ENCODE assay signal across 15 cellular contexts in genomic region chr11:68115285-68115684, GRCh38. TPM values are rescaled to one million over a fixed set of nuclear protein-coding genes. Genes with fewer than 3 reads are reported as not detected.
DNase-seq lines count a peak whose midpoint lies in the region; TF ChIP-seq lines count a peak whose summit lies in the region.
"Had no signal": no experiment of that assay in that cellular context is flagged by ENCODE, and none has a peak within 500 bp of the region (broad histone marks: within the 10 kb centered on the region; RNA-seq: fewer than 3 reads in every experiment).

No MANE protein-coding gene starts in this region.

- H3K79me1 ChIP-seq in H9 (ENCODE audit: insufficient read depth, low read depth, low read length, poor library complexity, severe bottlenecking), result peaks cover 4% of the 10 kb centered on the region
- H3K79me1 ChIP-seq in mesenchymal stem cell (replicated peaks; ENCODE audit: low read length, poor library complexity, severe bottlenecking), result peaks cover 6% of the 10 kb centered on the region

- no peak for TF ChIP-seq CTCF in HL-60 (IDR thresholded peaks at IDR 0.05; ENCODE audit: insufficient read depth, low read length)
- TF ChIP-seq CTCF in uterus (IDR thresholded peaks at IDR 0.05), result no peak
- no peak for TF ChIP-seq CTCF in H9 (conservative IDR thresholded peaks at IDR 0.05)

- H4K5ac ChIP-seq in H9 (ENCODE audit: insufficient read length, low read depth, low read length), result no peak overlapping the region

- H3K23ac ChIP-seq in H9 (ENCODE audit: insufficient read length, low read depth, low read length) (no peak overlapping the region), mesenchymal stem cell (ENCODE audit: low read length in 2 of 2) (no peak overlapping the region)

- H3K4ac ChIP-seq in H9 (ENCODE audit: low read depth, low read length) (no peak overlapping the region), mesenchymal stem cell (ENCODE audit: low read depth in 1 of 2, low read length in 2 of 2) (no peak overlapping the region)

- no CpG with 5 or more reads among the region's 1 CpG for WGBS in H9 (ENCODE audit: extremely low coverage, insufficient read length, low lambda C conversion rate)
- WGBS in mesenchymal stem cell, result 96% methylated on average over 1 of the region's 1 CpG

- DNase-seq in HL-60 (ENCODE audit: low read depth in 1 of 2, low spot score in 1 of 2) (peak in 1 of 2 experiments; percentile 70), NOMO-1 treated with dmso at 0.1 percent for 144 hours (lab: John Stamatoyannopoulos, UW; ENCODE audit: unreplicated experiment) (peak; percentile 38), pons (ENCODE audit: low spot score) (peak; percentile 51), uterus (no peak), H9 (no peak), mesenchymal stem cell (no peak)
- DNase-seq in activated T-cell treated with anti-CD3 and anti-CD28 coated beads, Interleukin-2, amount 50 U/mL, for 24 hours, result no peak
- DNase-seq: activated naive CD4-positive, alpha-beta T cell treated with anti-CD3 and anti-CD28 coated beads for 36 hours; dermis blood vessel endothelial cell; kidney; ovary; PC-3; spleen had no signal

- H3K14ac ChIP-seq in H9 (ENCODE audit: insufficient read depth, low read length), result no peak overlapping the region
- H3K14ac ChIP-seq in mesenchymal stem cell (ENCODE audit: low read length in 2 of 2), result no peak overlapping the region

- peaks cover 68% of the 10 kb centered on the region for H3K79me2 ChIP-seq in H9 (ENCODE audit: insufficient read depth, low read length)

- H3K27me3 Mint-ChIP-seq in dendritic cell treated with granulocyte-macrophage colony-stimulating factor and Interleukin-4, amounts not matched to agents 40 ng/mL and 50 ng/mL, for 4 days, result no peaks in the 10 kb centered on the region
- H3K27me3 Mint-ChIP-seq in H9 (ENCODE audit: low read depth), result no peaks in the 10 kb centered on the region
- no peaks in the 10 kb centered on the region for H3K27me3 Mint-ChIP-seq in activated T-cell treated with anti-CD3 and anti-CD28 coated beads, Interleukin-2, amount 50 U/mL, for 24 hours
- H3K27me3 Mint-ChIP-seq: stimulated activated memory B cell treated with anti-CD40 and anti-IgM and Interleukin-4, amounts not matched to agents 10 μg/mL and 1 μg/mL and 100 μg/mL, for 72 hours had no signal

- H3K56ac ChIP-seq in H9 (ENCODE audit: insufficient read length, low read depth, low read length), result no peak overlapping the region

- intact Hi-C loops in dendritic cell treated with granulocyte-macrophage colony-stimulating factor and Interleukin-4, amounts not matched to agents 40 ng/mL and 50 ng/mL, for 4 days (cut with micrococcal nuclease), result loop anchor here (10.0 kb wide), 1 partner anchor 80 kb away; the partner anchor contains the start of genes NDUFS8 and TCIRG1
- intact Hi-C loops in uterus (cut with DNase I; ENCODE audit: low total_unique reads), result no loop called here

- H3K9ac ChIP-seq in H9 (ENCODE audit: extremely low read depth, insufficient read length, low read length) (no peak overlapping the region), mesenchymal stem cell (ENCODE audit: low read length) (no peak overlapping the region)

- no peak overlapping the region for H3K4me3 Mint-ChIP-seq in dendritic cell treated with granulocyte-macrophage colony-stimulating factor and Interleukin-4, amounts not matched to agents 40 ng/mL and 50 ng/mL, for 4 days
- no peak overlapping the region for H3K4me3 Mint-ChIP-seq in H9
- H3K4me3 Mint-ChIP-seq in activated T-cell treated with anti-CD3 and anti-CD28 coated beads, Interleukin-2, amount 50 U/mL, for 24 hours, result no peak overlapping the region
- H3K4me3 Mint-ChIP-seq: activated naive CD4-positive, alpha-beta T cell treated with anti-CD3 and anti-CD28 coated beads for 36 hours; stimulated activated memory B cell treated with anti-CD40 and anti-IgM and Interleukin-4, amounts not matched to agents 10 μg/mL and 1 μg/mL and 100 μg/mL, for 72 hours had no signal

- no peaks in the 10 kb centered on the region for H3K36me3 ChIP-seq in uterus
- H3K36me3 ChIP-seq in mesenchymal stem cell (ENCODE audit: control insufficient read depth in 1 of 2, insufficient read depth in 2 of 2, low read depth in 1 of 2, low read length in 2 of 2), result peaks cover 4% of the 10 kb centered on the region in 2 experiments
- H3K36me3 ChIP-seq: ovary had no signal

- H3K23me2 ChIP-seq in H9 (ENCODE audit: insufficient read length, low read depth, low read length, poor library complexity, severe bottlenecking), result peaks cover 7% of the 10 kb centered on the region

- H3K4me3 ChIP-seq in HL-60 (replicated peaks; ENCODE audit: insufficient read depth, low read length) (no peak overlapping the region), uterus (no peak overlapping the region), mesenchymal stem cell (ENCODE audit: insufficient read depth in 1 of 2, low read depth in 1 of 2, low read length in 2 of 2) (no peak overlapping the region)
- H3K4me3 ChIP-seq: ovary, spleen had no signal

- H3K9me3 ChIP-seq in uterus, result no peaks in the 10 kb centered on the region
- H3K9me3 ChIP-seq in H9 (ENCODE audit: control insufficient read depth, low read depth, low read length), result no peaks in the 10 kb centered on the region
- no peaks in the 10 kb centered on the region for H3K9me3 ChIP-seq in mesenchymal stem cell (ENCODE audit: control insufficient read depth, low read length)
- H3K9me3 ChIP-seq: ovary, spleen had no signal

- H2BK120ac ChIP-seq in H9 (ENCODE audit: low read depth, low read length, poor library complexity, severe bottlenecking) (no peak overlapping the region), mesenchymal stem cell (ENCODE audit: low read depth, low read length) (no peak overlapping the region)

- H2BK15ac ChIP-seq in H9 (ENCODE audit: low read depth, low read length) (no peak overlapping the region), mesenchymal stem cell (ENCODE audit: low read depth, poor library complexity, severe bottlenecking) (no peak overlapping the region)

- peaks cover 31% of the 10 kb centered on the region for H3K36me3 Mint-ChIP-seq in dendritic cell treated with granulocyte-macrophage colony-stimulating factor and Interleukin-4, amounts not matched to agents 40 ng/mL and 50 ng/mL, for 4 days (ENCODE audit: low read depth)
- H3K36me3 Mint-ChIP-seq in H9 (ENCODE audit: insufficient read depth in 1 of 3, low read depth in 3 of 3), result peaks cover 5 to 45% (median 26%) of the 10 kb centered on the region in 3 experiments; a peak in 5 of 7 replicates
- peaks cover 4% of the 10 kb centered on the region for H3K36me3 Mint-ChIP-seq in activated T-cell treated with anti-CD3 and anti-CD28 coated beads, Interleukin-2, amount 50 U/mL, for 24 hours (ENCODE audit: low read depth)

- no peaks in the 10 kb centered on the region for H3K27me3 ChIP-seq in HL-60 (ENCODE audit: insufficient read depth, poor library complexity, severe bottlenecking)
- no peaks in the 10 kb centered on the region for H3K27me3 ChIP-seq in uterus
- no peaks in the 10 kb centered on the region for H3K27me3 ChIP-seq in H9 (ENCODE audit: insufficient read depth, low read length)
- H3K27me3 ChIP-seq in mesenchymal stem cell (ENCODE audit: control insufficient read depth in 1 of 2, insufficient read depth in 1 of 2, low read length in 2 of 2), result no peaks in the 10 kb centered on the region
- H3K27me3 ChIP-seq: ovary, spleen had no signal

- H2BK12ac ChIP-seq in H9 (ENCODE audit: insufficient read length, low read depth, low read length), result no peak overlapping the region
- H2BK12ac ChIP-seq in mesenchymal stem cell (ENCODE audit: low read length in 2 of 2), result no peak overlapping the region

- no peak overlapping the region for H2BK20ac ChIP-seq in H9 (ENCODE audit: low read depth, low read length, poor library complexity, severe bottlenecking)

- H2BK5ac ChIP-seq in H9 (ENCODE audit: insufficient read length, low read length) (no peak overlapping the region), mesenchymal stem cell (ENCODE audit: low read depth, low read length, poor library complexity, severe bottlenecking) (no peak overlapping the region)

- no peak for TF ChIP-seq POLR2A in uterus (IDR thresholded peaks at IDR 0.05)

- H4K20me1 ChIP-seq in H9 (ENCODE audit: control insufficient read depth, insufficient read depth, insufficient read length), result no peaks in the 10 kb centered on the region

- H2AK5ac ChIP-seq in H9 (ENCODE audit: insufficient read length, low read length), result no peak overlapping the region
- H2AK5ac ChIP-seq in mesenchymal stem cell (ENCODE audit: low read length, severe bottlenecking), result no peak overlapping the region

- H3K4me1 ChIP-seq in uterus (no peaks in the 10 kb centered on the region), H9 (ENCODE audit: insufficient read depth, low read length) (no peaks in the 10 kb centered on the region; the same call in 1 of the 2 replicates), mesenchymal stem cell (ENCODE audit: control insufficient read depth, insufficient read depth, low read depth, low read length) (peaks cover 7% of the 10 kb centered on the region)

- H2AFZ ChIP-seq in H9 (ENCODE audit: low read length) (no peak overlapping the region), mesenchymal stem cell (ENCODE audit: low read depth, low read length) (no peak overlapping the region)

- H3T11ph ChIP-seq in H9 (ENCODE audit: low read length), result no peak overlapping the region

- no peak overlapping the region for H3K4me2 ChIP-seq in H9 (ENCODE audit: insufficient read depth, insufficient read length, low read length)
- no peak overlapping the region for H3K4me2 ChIP-seq in mesenchymal stem cell (ENCODE audit: low read length, poor library complexity, severe bottlenecking)

- H4K8ac ChIP-seq in H9 (replicated peaks; ENCODE audit: insufficient read length, low read depth, low read length) (no peak overlapping the region), mesenchymal stem cell (ENCODE audit: low read length) (no peak overlapping the region)

- H4K91ac ChIP-seq in H9 (ENCODE audit: insufficient read length, low read depth, low read length), result no peak overlapping the region
- H4K91ac ChIP-seq in mesenchymal stem cell (ENCODE audit: low read length), result no peak overlapping the region

- H3K27ac ChIP-seq in HL-60 (replicated peaks) (peak overlapping the region; percentile 41), uterus (no peak overlapping the region), H9 (ENCODE audit: insufficient read length, low read depth, low read length) (no peak overlapping the region), mesenchymal stem cell (ENCODE audit: low read length, poor library complexity, severe bottlenecking) (no peak overlapping the region)
- H3K27ac ChIP-seq: ovary had no signal

- H3K27ac Mint-ChIP-seq in dendritic cell treated with granulocyte-macrophage colony-stimulating factor and Interleukin-4, amounts not matched to agents 40 ng/mL and 50 ng/mL, for 4 days, result peak overlapping the region; percentile 60
- H3K27ac Mint-ChIP-seq in H9, result no peak overlapping the region; a peak in 1 of 7 replicates
- H3K27ac Mint-ChIP-seq in activated T-cell treated with anti-CD3 and anti-CD28 coated beads, Interleukin-2, amount 50 U/mL, for 24 hours, result no peak overlapping the region
- H3K27ac Mint-ChIP-seq: activated naive CD4-positive, alpha-beta T cell treated with anti-CD3 and anti-CD28 coated beads for 36 hours had no signal

- H3K9me3 Mint-ChIP-seq in dendritic cell treated with granulocyte-macrophage colony-stimulating factor and Interleukin-4, amounts not matched to agents 40 ng/mL and 50 ng/mL, for 4 days, result no peaks in the 10 kb centered on the region
- H3K9me3 Mint-ChIP-seq in H9, result no peaks in the 10 kb centered on the region
- H3K9me3 Mint-ChIP-seq in activated T-cell treated with anti-CD3 and anti-CD28 coated beads, Interleukin-2, amount 50 U/mL, for 24 hours, result no peaks in the 10 kb centered on the region
- H3K9me3 Mint-ChIP-seq: activated naive CD4-positive, alpha-beta T cell treated with anti-CD3 and anti-CD28 coated beads for 36 hours; stimulated activated memory B cell treated with anti-CD40 and anti-IgM and Interleukin-4, amounts not matched to agents 10 μg/mL and 1 μg/mL and 100 μg/mL, for 72 hours had no signal

- H3K4me1 Mint-ChIP-seq in dendritic cell treated with granulocyte-macrophage colony-stimulating factor and Interleukin-4, amounts not matched to agents 40 ng/mL and 50 ng/mL, for 4 days (ENCODE audit: low read depth), result peaks cover 52% of the 10 kb centered on the region
- peaks cover 27 to 36% of the 10 kb centered on the region in 2 experiments for H3K4me1 Mint-ChIP-seq in H9
- peaks cover 9% of the 10 kb centered on the region for H3K4me1 Mint-ChIP-seq in activated T-cell treated with anti-CD3 and anti-CD28 coated beads, Interleukin-2, amount 50 U/mL, for 24 hours (ENCODE audit: low read depth)

- no peak overlapping the region for H3K18ac ChIP-seq in H9 (ENCODE audit: insufficient read length, low read depth, low read length)
- no peak overlapping the region for H3K18ac ChIP-seq in mesenchymal stem cell (ENCODE audit: low read depth in 1 of 2, low read length in 2 of 2)

RNA-seq across cellular contexts. Expression of gene CHKA, which starts 5.9 kb away (rescaled TPM):
- total RNA-seq in uterus, result 10 to 100 TPM; 21.8 to 57.1 (median 30.3) TPM
- 63.0 and 64.2 TPM in 2 replicates for total RNA-seq in H9 (2021)
- 22.7 TPM for polyA plus RNA-seq in mesenchymal stem cell (2013, experiment 1 of 2)
- 22.9 TPM for polyA plus RNA-seq in mesenchymal stem cell (2013, experiment 2 of 2)

Comparison
In these comparisons a context has a peak if more than half of its experiments do, and no peak if none do; other contexts are left out.
1. DNase-seq: peak in NOMO-1 treated with dmso at 0.1 percent for 144 hours (single experiment) and pons (single experiment); none in uterus (0 of 2), H9 (single experiment), activated T-cell treated with anti-CD3 and anti-CD28 coated beads, Interleukin-2, amount 50 U/mL, for 24 hours (single experiment) and mesenchymal stem cell (single experiment).